14 cellular contexts compared by ENCODE assay signal in the genomic region with DNA sequence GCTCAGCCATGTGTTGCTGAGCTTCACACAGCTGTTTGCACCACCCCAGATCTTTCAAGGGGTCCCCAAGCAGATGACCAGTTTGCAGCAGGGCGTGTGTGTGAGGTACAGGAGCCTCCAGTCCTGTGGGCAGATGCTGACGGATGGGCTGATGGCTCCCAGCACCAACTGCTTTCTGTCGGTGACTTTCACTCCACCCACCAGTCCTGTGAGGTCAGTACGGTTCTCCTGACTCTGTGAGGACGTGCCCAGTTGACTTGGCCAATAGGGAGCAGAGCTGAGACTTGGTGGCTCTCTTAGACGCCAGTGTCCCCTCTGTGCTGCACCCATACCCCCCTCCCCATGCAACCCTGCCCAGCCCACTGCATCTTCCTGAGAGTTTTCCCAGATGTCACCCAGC. TPM values are rescaled to one million over a fixed set of nuclear protein-coding genes. Genes with fewer than 3 reads are reported as not detected.
DNase-seq lines count a peak whose midpoint lies in the region; TF ChIP-seq lines count a peak whose summit lies in the region.
"Had no signal": no experiment of that assay in that cellular context is flagged by ENCODE, and none has a peak within 500 bp of the region (broad histone marks: within the 10 kb centered on the region; RNA-seq: fewer than 3 reads in every experiment).

No MANE protein-coding gene starts in this region.

- H3K27me3 Mint-ChIP-seq in type B pancreatic cell: peaks cover 4% of the 10 kb centered on the region
- H3K27me3 Mint-ChIP-seq: activated naive CD4-positive, alpha-beta T cell treated with anti-CD3 and anti-CD28 coated beads, Interleukin-2, amount 10 ng/mL, durations not matched to agents 7 days and 5 days had no signal

- POLR2A ChIA-PET in A673 (lab: Charles Lee; ENCODE audit: low non-redundant PET): no interaction called here

- no peaks in the 10 kb centered on the region for H3K9me3 Mint-ChIP-seq in type B pancreatic cell

- H3K27ac ChIP-seq in Peyer's patch (peak overlapping the region in 3 of 4 donors; percentile 17 to 81 (median 21)), fibroblast of lung (ENCODE audit: insufficient read depth, low read length) (peak overlapping the region; percentile 93), muscle layer of duodenum (ENCODE audit: low read length) (peak overlapping the region; percentile 77), A673 (ENCODE audit: low read depth, low read length, poor library complexity, severe bottlenecking) (no peak overlapping the region)
- H3K27ac ChIP-seq: pancreas had no signal

- DNase-seq in Peyer's patch: no peak
- no peak for DNase-seq in fibroblast of lung (ENCODE audit: low read depth in 2 of 2)
- no peak for DNase-seq in type B pancreatic cell (ENCODE audit: extremely low spot score, unreplicated experiment)
- DNase-seq in A673 (ENCODE audit: low spot score): no peak
- no peak for DNase-seq in NCI-H2227 treated with DMSO at 0.1 percent for 48 hours (lab: John Stamatoyannopoulos, UW)
- no peak for DNase-seq in putamen (ENCODE audit: low spot score)
- DNase-seq: activated CD8-positive, alpha-beta memory T cell treated with anti-CD3 and anti-CD28 coated beads, Interleukin-2, amount 50 U/mL, for 4 hours; activated naive CD4-positive, alpha-beta T cell treated with anti-CD3 and anti-CD28 coated beads, Interleukin-2, amount 10 ng/mL, durations not matched to agents 7 days and 5 days; CD8-positive, alpha-beta T cell; GDM1 had no signal

- peaks cover 0 to 6% (median 0%) of the 10 kb centered on the region in 4 donors for H3K9me3 ChIP-seq in Peyer's patch
- no peaks in the 10 kb centered on the region for H3K9me3 ChIP-seq in fibroblast of lung (ENCODE audit: control insufficient read depth, insufficient read depth, low read depth, low read length)
- no peaks in the 10 kb centered on the region for H3K9me3 ChIP-seq in muscle layer of duodenum (ENCODE audit: control insufficient read depth in 1 of 2, low read length in 2 of 2)
- H3K9me3 ChIP-seq in A673 (ENCODE audit: low read depth, low read length, poor library complexity, severe bottlenecking): no peaks in the 10 kb centered on the region
- H3K9me3 ChIP-seq: pancreas had no signal

- H3K27ac Mint-ChIP-seq in type B pancreatic cell: peak overlapping the region; percentile 29
- H3K27ac Mint-ChIP-seq: activated naive CD4-positive, alpha-beta T cell treated with anti-CD3 and anti-CD28 coated beads, Interleukin-2, amount 10 ng/mL, durations not matched to agents 7 days and 5 days; CD8-positive, alpha-beta T cell; memory B cell had no signal

- peaks cover 57% of the 10 kb centered on the region for H3K79me2 ChIP-seq in fibroblast of lung (ENCODE audit: control insufficient read depth, insufficient read depth, low read length)

- no peak overlapping the region for H2AFZ ChIP-seq in fibroblast of lung (ENCODE audit: low read length)

- H3K9ac ChIP-seq in fibroblast of lung (ENCODE audit: insufficient read depth, low read length): no peak overlapping the region

- H3K4me3 ChIP-seq in Peyer's patch: no peak overlapping the region
- no peak overlapping the region for H3K4me3 ChIP-seq in fibroblast of lung (replicated peaks in 1 of 4; ENCODE audit: control extremely low read depth in 1 of 4, insufficient read depth in 1 of 4, low read depth in 3 of 4, low read length in 4 of 4)
- peak overlapping the region in 1 of 2 donors; percentile 6 for H3K4me3 ChIP-seq in muscle layer of duodenum (ENCODE audit: low read depth in 1 of 2, low read length in 2 of 2)
- no peak overlapping the region for H3K4me3 ChIP-seq in A673 (ENCODE audit: low read depth, low read length, poor library complexity, severe bottlenecking)
- H3K4me3 ChIP-seq: pancreas had no signal

- BruUV-seq in A673 (replicated peaks; lab: Mats Ljungman, UMichigan): no TSS peak

- no peaks in the 10 kb centered on the region for H3K36me3 ChIP-seq in Peyer's patch
- peaks cover 1% of the 10 kb centered on the region for H3K36me3 ChIP-seq in fibroblast of lung (ENCODE audit: control insufficient read depth, insufficient read depth, low read length)
- H3K36me3 ChIP-seq in muscle layer of duodenum (ENCODE audit: control insufficient read depth in 1 of 2, insufficient read depth in 2 of 2, low read length in 2 of 2): no peaks in the 10 kb centered on the region
- no peaks in the 10 kb centered on the region for H3K36me3 ChIP-seq in A673 (ENCODE audit: insufficient read depth, low read length, poor library complexity, severe bottlenecking)
- H3K36me3 ChIP-seq: pancreas had no signal

- intact Hi-C loops in A673 (cut with micrococcal nuclease; ENCODE audit: unreplicated experiment): no loop called here

- H3K27me3 ChIP-seq in Peyer's patch (no peaks in the 10 kb centered on the region), fibroblast of lung (ENCODE audit: control insufficient read depth, insufficient read depth, low read length) (no peaks in the 10 kb centered on the region), muscle layer of duodenum (ENCODE audit: low read depth, low read length) (no peaks in the 10 kb centered on the region), A673 (replicated peaks; ENCODE audit: insufficient read depth, low read depth, low read length, poor library complexity) (no peaks in the 10 kb centered on the region)
- H3K27me3 ChIP-seq: pancreas had no signal

- H3K4me1 ChIP-seq in Peyer's patch (peaks cover 0 to 34% (median 0%) of the 10 kb centered on the region in 4 donors), fibroblast of lung (ENCODE audit: control insufficient read depth, extremely low read depth, insufficient read depth, low read length) (peaks cover 33% of the 10 kb centered on the region), muscle layer of duodenum (ENCODE audit: control insufficient read depth in 1 of 2, insufficient read depth in 2 of 2, low read length in 2 of 2) (peaks cover 8 to 58% of the 10 kb centered on the region in 2 donors), A673 (ENCODE audit: insufficient read depth, low read length, poor library complexity, severe bottlenecking) (no peaks in the 10 kb centered on the region)
- H3K4me1 ChIP-seq: pancreas had no signal

- no peak overlapping the region for H3K4me3 Mint-ChIP-seq in type B pancreatic cell
- H3K4me3 Mint-ChIP-seq: activated naive CD4-positive, alpha-beta T cell treated with anti-CD3 and anti-CD28 coated beads, Interleukin-2, amount 10 ng/mL, durations not matched to agents 7 days and 5 days; CD8-positive, alpha-beta T cell; central memory CD8-positive, alpha-beta T cell; memory B cell had no signal

- H3K4me1 Mint-ChIP-seq in type B pancreatic cell (ENCODE audit: unreplicated experiment): peaks cover 27% of the 10 kb centered on the region
- H3K4me1 Mint-ChIP-seq: activated naive CD4-positive, alpha-beta T cell treated with anti-CD3 and anti-CD28 coated beads, Interleukin-2, amount 10 ng/mL, durations not matched to agents 7 days and 5 days; central memory CD8-positive, alpha-beta T cell; memory B cell had no signal

- H4K20me1 ChIP-seq in fibroblast of lung (ENCODE audit: control insufficient read depth, extremely low read depth, insufficient read depth, low read length): peaks cover 6% of the 10 kb centered on the region

- peak overlapping the region; percentile 48 for H3K4me2 ChIP-seq in fibroblast of lung (ENCODE audit: extremely low read depth, insufficient read depth, low read length)

- no peak for TF ChIP-seq CTCF in Peyer's patch (IDR thresholded peaks at IDR 0.05)
- no peak for TF ChIP-seq CTCF in fibroblast of lung (conservative IDR thresholded peaks at IDR 0.05 in 1 of 2, IDR thresholded peaks at IDR 0.05 in 1 of 2; ENCODE audit: low read depth in 1 of 2, low read length in 2 of 2)
- TF ChIP-seq CTCF in type B pancreatic cell (conservative IDR thresholded peaks at IDR 0.05): no peak
- TF ChIP-seq CTCF in A673 (conservative IDR thresholded peaks at IDR 0.05; ENCODE audit: low read depth, low read length): no peak

- CTCF ChIA-PET in A673 (lab: Charles Lee): no interaction called here

- peaks cover 21% of the 10 kb centered on the region for H3K36me3 Mint-ChIP-seq in type B pancreatic cell
- H3K36me3 Mint-ChIP-seq: activated naive CD4-positive, alpha-beta T cell treated with anti-CD3 and anti-CD28 coated beads, Interleukin-2, amount 10 ng/mL, durations not matched to agents 7 days and 5 days; CD8-positive, alpha-beta T cell; memory B cell had no signal

- no peak for TF ChIP-seq POLR2A in Peyer's patch (IDR thresholded peaks at IDR 0.05)

RNA-seq across cellular contexts. Expression of a gene that starts 19.7 kb away (rescaled TPM):
- total RNA-seq in Peyer's patch: 10 to 100 TPM in 2 of 4 donors, 1 to 10 TPM in 2; 4.9 to 97.4 (median 11.9) TPM
- total RNA-seq in fibroblast of lung: 63.7 and 72.8 TPM in 2 replicates
- 83.9 and 109 TPM in 2 replicates for polyA plus RNA-seq in fibroblast of lung
- polyA plus RNA-seq in fibroblast of lung (2012): 164 and 250 TPM in 2 replicates
- polyA minus RNA-seq in fibroblast of lung (ENCODE audit: low replicate concordance): 171 and 250 TPM in 2 replicates
- total RNA-seq in type B pancreatic cell (ENCODE audit: low replicate concordance): 16.1 and 112 TPM in 2 replicates
- 33.6 and 37.6 TPM in 2 replicates for total RNA-seq in A673 (2021)
